18 cellular contexts compared by ENCODE assay signal in genomic region chr15:77821959-77822256, GRCh38.
"Had no signal": no experiment of that assay in that cellular context is flagged by ENCODE, and none has a peak within 500 bp of the region (broad histone marks: within the 10 kb centered on the region; RNA-seq: fewer than 3 reads in every experiment).

No MANE protein-coding gene starts in this region.

- H3K27ac Mint-ChIP-seq: mesothelial cell of epicardium; naive B cell; natural killer cell treated with Interleukin-12 subunit alpha and Interleukin-12 subunit beta and Interleukin-15 and Interleukin-18, amount 100 ng/mL, for 72 hours; stimulated activated naive CD8-positive, alpha-beta T cell treated with anti-CD3 and anti-CD28 coated beads, Interleukin-15, amount 100 ng/mL, for 72 hours had no signal

- H3K4me1 Mint-ChIP-seq: stimulated activated naive CD8-positive, alpha-beta T cell treated with anti-CD3 and anti-CD28 coated beads, Interleukin-15, amount 100 ng/mL, for 72 hours had no signal

- H3K36me3 Mint-ChIP-seq: mesothelial cell of epicardium; naive B cell; natural killer cell treated with Interleukin-12 subunit alpha and Interleukin-12 subunit beta and Interleukin-15 and Interleukin-18, amount 100 ng/mL, for 72 hours had no signal

- H3K27ac ChIP-seq: neutrophil, parathyroid adenoma, prostate gland, right atrium auricular region, suprapubic skin, transverse colon, upper lobe of right lung, uterus had no signal

- H3K4me3 ChIP-seq: lung, mucosa of descending colon, prostate gland, right atrium auricular region, smooth muscle cell, suprapubic skin, transverse colon, upper lobe of right lung, uterus had no signal

- H3K79me2 ChIP-seq: parathyroid adenoma had no signal

- H3K4me2 ChIP-seq: smooth muscle cell had no signal

- H3K9ac ChIP-seq: parathyroid adenoma had no signal

- H3K36me3 ChIP-seq: neutrophil, prostate gland, right atrium auricular region, suprapubic skin, transverse colon, upper lobe of right lung, uterus had no signal

- DNase-seq: cortex of kidney; effector CD4-positive, alpha-beta T cell; naive B cell; stimulated activated naive CD4-positive, alpha-beta T cell; upper lobe of right lung; uterus had no signal

- H3K9me3 Mint-ChIP-seq: mesothelial cell of epicardium; naive B cell; natural killer cell treated with Interleukin-12 subunit alpha and Interleukin-12 subunit beta and Interleukin-15 and Interleukin-18, amount 100 ng/mL, for 72 hours; stimulated activated naive CD8-positive, alpha-beta T cell treated with anti-CD3 and anti-CD28 coated beads, Interleukin-15, amount 100 ng/mL, for 72 hours had no signal

- H2AFZ ChIP-seq: parathyroid adenoma had no signal

- H3K4me1 ChIP-seq: parathyroid adenoma, prostate gland had no signal

- H3K4me3 Mint-ChIP-seq: natural killer cell treated with Interleukin-12 subunit alpha and Interleukin-12 subunit beta and Interleukin-15 and Interleukin-18, amount 100 ng/mL, for 72 hours; stimulated activated naive CD8-positive, alpha-beta T cell treated with anti-CD3 and anti-CD28 coated beads, Interleukin-15, amount 100 ng/mL, for 72 hours had no signal

- H3K9me3 ChIP-seq: mucosa of descending colon, neutrophil, prostate gland, right atrium auricular region, suprapubic skin, transverse colon, upper lobe of right lung, uterus had no signal

- ATAC-seq: natural killer cell treated with Interleukin-12 subunit alpha and Interleukin-12 subunit beta and Interleukin-15 and Interleukin-18, amount 100 ng/mL, for 72 hours had no signal
